1 cellular context compared by ENCODE assay signal in the genomic region with DNA sequence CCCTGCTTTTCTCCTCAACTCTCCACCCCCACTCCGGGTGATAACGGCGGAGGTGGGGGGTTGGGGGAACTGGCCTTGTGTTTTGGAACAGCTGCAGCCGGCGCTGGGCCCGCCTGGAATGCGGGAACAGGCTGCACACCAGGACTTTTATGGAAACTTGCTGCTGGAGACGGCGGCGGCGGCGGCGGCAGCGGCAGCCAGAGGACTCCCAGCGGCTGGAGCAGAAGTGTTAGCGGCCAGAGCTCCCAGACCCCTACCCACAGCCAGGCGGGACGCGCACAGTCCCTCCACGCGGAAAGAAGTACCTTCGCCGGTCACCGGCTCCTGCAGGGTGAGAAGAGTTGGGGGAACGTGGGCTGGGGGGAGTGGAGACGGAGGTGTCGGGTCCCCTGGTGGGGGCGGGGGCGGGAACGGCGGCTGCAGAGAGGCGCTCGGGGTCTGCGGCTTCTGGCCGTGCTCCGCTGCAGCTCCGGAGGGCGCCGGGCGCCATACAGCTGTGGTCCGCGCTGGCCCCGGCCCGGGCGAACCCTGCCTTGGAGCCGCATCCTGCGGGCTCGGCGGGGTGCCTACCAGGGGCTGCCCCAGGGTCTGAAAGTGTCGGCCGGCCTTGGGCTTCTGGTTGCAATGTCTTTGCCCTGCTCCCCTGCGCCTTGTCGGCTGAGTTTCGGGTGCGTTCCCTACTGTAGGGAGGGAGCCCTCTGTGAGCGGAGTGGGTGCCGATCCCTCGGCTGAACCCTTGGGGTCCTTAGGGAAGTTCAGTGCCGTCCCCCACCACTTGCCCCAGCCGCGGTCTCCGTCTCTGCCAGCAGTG.
TF ChIP-seq lines count a peak whose summit lies in the region.

A gene (plus strand): TSS at position 196 of the 811 bp plus-strand sequence. CDS start 27,483 bp downstream, outside the sequence.

TF ChIP-seq in endothelial cell of umbilical vein, 7 proteins besides CTCF, POLR2A, EP300 and RAD21 (continued from another document):
- TF ChIP-seq GATA2 (IDR thresholded peaks at IDR 0.05; ENCODE audit: insufficient read depth, insufficient read length, low read depth, low read length) (no peak), MYC (IDR thresholded peaks at IDR 0.05; ENCODE audit: low read depth, low read length) (no peak), POLR2AphosphoS5 (IDR thresholded peaks at IDR 0.05; ENCODE audit: insufficient read depth, low read depth, low read length) (peak; percentile 45), JUN (IDR thresholded peaks at IDR 0.05; ENCODE audit: borderline replicate concordance, insufficient read depth, insufficient read length, low read depth) (no peak)
